Comparison of ENCODE assay signal across 26 cellular contexts in the genomic region with DNA sequence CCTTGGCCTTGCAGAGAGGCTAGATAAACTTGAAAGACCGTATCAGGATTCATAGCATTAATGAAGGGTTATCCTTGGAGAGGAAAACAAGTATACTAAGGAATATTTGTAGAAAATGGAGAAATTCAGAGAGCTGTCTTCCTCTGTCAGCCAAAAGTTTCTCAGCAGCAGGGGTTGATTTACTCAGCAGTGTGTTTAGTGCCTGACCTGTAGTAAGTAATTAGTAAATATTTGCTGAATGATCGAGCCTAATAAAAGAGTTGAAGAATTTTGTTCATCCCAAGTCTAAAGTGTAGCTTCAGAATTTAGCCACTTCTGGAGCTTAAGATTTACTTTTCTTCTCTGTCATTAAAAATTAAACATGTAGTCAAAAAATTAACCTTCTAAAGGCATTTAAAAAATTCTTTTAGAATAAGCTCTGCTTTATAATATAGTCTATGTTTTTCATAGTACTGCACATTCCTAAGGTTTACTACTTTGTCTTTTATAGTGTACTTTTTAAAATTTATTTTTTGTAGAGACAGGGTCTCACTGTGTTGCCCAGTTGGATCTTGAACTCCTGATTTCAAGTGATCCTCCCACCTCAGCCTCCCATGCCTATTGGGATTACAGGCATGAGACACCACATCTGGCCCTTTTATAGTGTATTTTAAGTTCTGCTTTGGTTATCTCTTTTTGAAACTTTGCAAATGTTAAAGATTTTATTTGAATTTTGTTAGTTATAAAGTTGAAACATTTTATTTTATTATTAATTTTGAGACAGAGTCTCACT.
"Had no signal": no experiment of that assay in that cellular context is flagged by ENCODE, and none has a peak within 500 bp of the region (broad histone marks: within the 10 kb centered on the region; RNA-seq: fewer than 3 reads in every experiment).

No MANE protein-coding gene starts in this region.

- H3K4me3 ChIP-seq: body of pancreas, breast epithelium had no signal

- H3K4me1 ChIP-seq: body of pancreas, breast epithelium had no signal

- H3K27me3 ChIP-seq: body of pancreas, breast epithelium had no signal

- H3K9me3 ChIP-seq: body of pancreas, breast epithelium had no signal

- H3K36me3 ChIP-seq: breast epithelium, WERI-Rb-1 had no signal

- ATAC-seq: activated CD8-positive, alpha-beta T cell treated with anti-CD3 and anti-CD28 coated beads, Interleukin-2, amount 10 ng/mL, durations not matched to agents 7 days and 5 days; body of pancreas; Right ventricle myocardium inferior had no signal

- H3K27ac ChIP-seq: body of pancreas, breast epithelium, RWPE1, WERI-Rb-1 had no signal

- DNase-seq: activated CD4-positive, alpha-beta T cell treated with anti-CD3 and anti-CD28 coated beads, Interleukin-2, amount 10 ng/mL, durations not matched to agents 24 days and 14 days; activated CD4-positive, alpha-beta T cell treated with anti-CD3 and anti-CD28 coated beads, Interleukin-2, amount 50 U/mL, for 48 hours; activated CD8-positive, alpha-beta T cell treated with anti-CD3 and anti-CD28 coated beads, Interleukin-2, amount 10 ng/mL, durations not matched to agents 7 days and 5 days; activated gamma-delta T cell; activated naive CD4-positive, alpha-beta T cell treated with Interleukin-2 at 50 U/mL for 16 hours; activated naive CD8-positive, alpha-beta T cell treated with anti-CD3 and anti-CD28 coated beads, Interleukin-2, amount 10 ng/mL, durations not matched to agents 7 days and 5 days; activated T-cell treated with anti-CD3 and anti-CD28 coated beads, Interleukin-2, amount 50 U/mL, for 24 hours; body of pancreas; Kasumi-1; MM.1S; MV-4-11; NCI-H1092; NCI-H187 treated with DMSO at 0.1 percent for 48 hours; NCI-H2081 treated with DMSO at 0.1 percent for 48 hours; NCI-H226; NCI-H446 treated with DMSO at 0.1 percent for 48 hours; NCI-H524; SW 1271; T-helper 1 cell; T-helper 2 cell; T-helper 9 cell; WERI-Rb-1 had no signal

- FAIRE-seq: RCC 7860 had no signal
